16 cellular contexts compared by ENCODE assay signal in genomic region chr5:77816686-77817085, GRCh38. TPM values are rescaled to one million over a fixed set of nuclear protein-coding genes. Genes with fewer than 3 reads are reported as not detected.
DNase-seq lines count a peak whose midpoint lies in the region; ATAC-seq and TF ChIP-seq lines count a peak whose summit lies in the region.
"Had no signal": no experiment of that assay in that cellular context is flagged by ENCODE, and none has a peak within 500 bp of the region (broad histone marks: within the 10 kb centered on the region; RNA-seq: fewer than 3 reads in every experiment).

No MANE protein-coding gene starts in this region.

- H4K20me1 ChIP-seq in PC-9 (ENCODE audit: insufficient read depth), result no peaks in the 10 kb centered on the region
- H4K20me1 ChIP-seq: BLaER1 had no signal

- H3K9me3 ChIP-seq in PC-9 (ENCODE audit: insufficient read depth, low read depth), result no peaks in the 10 kb centered on the region
- H3K9me3 ChIP-seq: BLaER1, Caco-2 had no signal

- no peaks in the 10 kb centered on the region for H3K27me3 ChIP-seq in PC-9 (ENCODE audit: insufficient read depth, low read depth)
- H3K27me3 ChIP-seq: BLaER1 had no signal

- H3F3A ChIP-seq in PC-9 (ENCODE audit: insufficient read depth, low read depth), result 0 out of 2 replicates have a peak, but pooled peaks cover 3% of the 10 kb centered on the region

- POLR2A ChIA-PET in PC-9 (lab: Charles Lee; ENCODE audit: unreplicated experiment), result no interaction called here
- POLR2A ChIA-PET in WTC11 (lab: Charles Lee), result interaction anchor here (0.6 kb wide), 1 partner anchor 356 kb away, joined by 3 read pairs; no protein-coding TSS in a partner anchor

- CTCF ChIA-PET in PC-9 (lab: Charles Lee), result no interaction called here
- CTCF ChIA-PET in WTC11 (lab: Charles Lee), result interaction anchor here (0.6 kb wide), 1 partner anchor 10 kb away, joined by 4 read pairs; no protein-coding TSS in a partner anchor

- TF ChIP-seq CTCF in PC-9 (conservative IDR thresholded peaks at IDR 0.05) (no peak), WTC11 (IDR thresholded peaks at IDR 0.05) (no peak)

- ATAC-seq in esophagus mucosa, result peak; percentile 82
- no peak for ATAC-seq in WTC11
- ATAC-seq: HCT116 had no signal

- H3K4me3 Mint-ChIP-seq in activated CD4-positive, alpha-beta T cell treated with anti-CD3 and anti-CD28 coated beads, Interleukin-2, amount 10 ng/mL, durations not matched to agents 24 days and 14 days, result no peak overlapping the region
- no peak overlapping the region for H3K4me3 Mint-ChIP-seq in WTC11
- H3K4me3 Mint-ChIP-seq: CD8-positive, alpha-beta memory T cell had no signal

- H3K36me3 Mint-ChIP-seq in activated CD4-positive, alpha-beta T cell treated with anti-CD3 and anti-CD28 coated beads, Interleukin-2, amount 10 ng/mL, durations not matched to agents 24 days and 14 days (ENCODE audit: low read depth), result no peaks in the 10 kb centered on the region
- no peaks in the 10 kb centered on the region for H3K36me3 Mint-ChIP-seq in WTC11
- H3K36me3 Mint-ChIP-seq: CD8-positive, alpha-beta memory T cell had no signal

- no peaks in the 10 kb centered on the region for H3K4me1 Mint-ChIP-seq in activated CD4-positive, alpha-beta T cell treated with anti-CD3 and anti-CD28 coated beads, Interleukin-2, amount 10 ng/mL, durations not matched to agents 24 days and 14 days
- H3K4me1 Mint-ChIP-seq in WTC11, result no peaks in the 10 kb centered on the region
- H3K4me1 Mint-ChIP-seq: CD8-positive, alpha-beta memory T cell had no signal

- DNase-seq in activated CD4-positive, alpha-beta T cell treated with anti-CD3 and anti-CD28 coated beads, Interleukin-2, amount 10 ng/mL, durations not matched to agents 24 days and 14 days, result peak; percentile 15
- no peak for DNase-seq in activated CD4-positive, alpha-beta T cell treated with anti-CD3 and anti-CD28 coated beads for 4 hours
- peak; percentile 14 to 37 for DNase-seq in PC-9
- no peak for DNase-seq in WTC11 (ENCODE audit: low spot score)
- DNase-seq in activated CD8-positive, alpha-beta memory T cell treated with anti-CD3 and anti-CD28 coated beads, Interleukin-2, amount 50 U/mL, for 4 hours, result no peak
- no peak for DNase-seq in kidney tubule cell (ENCODE audit: low spot score)
- DNase-seq: AML-193; Caco-2; CD8-positive, alpha-beta memory T cell; GF-D8; IMR-90 had no signal

- peak overlapping the region; percentile 18 for H3K4me2 ChIP-seq in PC-9
- H3K4me2 ChIP-seq: BLaER1 had no signal

- H2AFZ ChIP-seq in PC-9, result no peak overlapping the region

- no peaks in the 10 kb centered on the region for H3K9me3 Mint-ChIP-seq in activated CD4-positive, alpha-beta T cell treated with anti-CD3 and anti-CD28 coated beads, Interleukin-2, amount 10 ng/mL, durations not matched to agents 24 days and 14 days
- no peaks in the 10 kb centered on the region for H3K9me3 Mint-ChIP-seq in WTC11
- H3K9me3 Mint-ChIP-seq: CD8-positive, alpha-beta memory T cell had no signal

- H3K4me1 ChIP-seq in PC-9 (replicated peaks; ENCODE audit: insufficient read depth), result 0 out of 2 replicates have a peak, but pooled peaks cover 4% of the 10 kb centered on the region
- H3K4me1 ChIP-seq: BLaER1, Caco-2 had no signal

- H3K9me2 ChIP-seq in PC-9 (ENCODE audit: insufficient read depth), result no peaks in the 10 kb centered on the region

- peaks cover 3% of the 10 kb centered on the region for H3K27me3 Mint-ChIP-seq in activated CD4-positive, alpha-beta T cell treated with anti-CD3 and anti-CD28 coated beads, Interleukin-2, amount 10 ng/mL, durations not matched to agents 24 days and 14 days
- H3K27me3 Mint-ChIP-seq in WTC11 (ENCODE audit: low read depth), result peaks cover 8% of the 10 kb centered on the region

- no TSS peak for BruUV-seq in PC-9 (replicated peaks; lab: Mats Ljungman, UMichigan)

- H3K36me3 ChIP-seq in PC-9 (ENCODE audit: low read depth), result no peaks in the 10 kb centered on the region
- H3K36me3 ChIP-seq: BLaER1 had no signal

- no peak overlapping the region for H3K27ac ChIP-seq in PC-9
- H3K27ac ChIP-seq: 22Rv1, BLaER1, HL-60 had no signal

- intact Hi-C loops in activated CD4-positive, alpha-beta T cell treated with anti-CD3 and anti-CD28 coated beads, Interleukin-2, amount 10 ng/mL, durations not matched to agents 24 days and 14 days (cut with micrococcal nuclease), result no loop called here
- intact Hi-C loops in PC-9 (cut with micrococcal nuclease; ENCODE audit: unreplicated experiment), result no loop called here

- H3K27ac Mint-ChIP-seq in activated CD4-positive, alpha-beta T cell treated with anti-CD3 and anti-CD28 coated beads, Interleukin-2, amount 10 ng/mL, durations not matched to agents 24 days and 14 days, result no peak overlapping the region
- H3K27ac Mint-ChIP-seq in WTC11, result no peak overlapping the region
- H3K27ac Mint-ChIP-seq: CD8-positive, alpha-beta memory T cell had no signal

- H3K4me3 ChIP-seq in PC-9, result no peak overlapping the region
- H3K4me3 ChIP-seq: BLaER1 had no signal

- no peaks in the 10 kb centered on the region for H3K79me2 ChIP-seq in PC-9 (ENCODE audit: low read depth)

TF ChIP-seq in WTC11, 78 proteins besides CTCF, POLR2A, EP300 and RAD21 (continues in another document):
- TF ChIP-seq, protein P1, sequence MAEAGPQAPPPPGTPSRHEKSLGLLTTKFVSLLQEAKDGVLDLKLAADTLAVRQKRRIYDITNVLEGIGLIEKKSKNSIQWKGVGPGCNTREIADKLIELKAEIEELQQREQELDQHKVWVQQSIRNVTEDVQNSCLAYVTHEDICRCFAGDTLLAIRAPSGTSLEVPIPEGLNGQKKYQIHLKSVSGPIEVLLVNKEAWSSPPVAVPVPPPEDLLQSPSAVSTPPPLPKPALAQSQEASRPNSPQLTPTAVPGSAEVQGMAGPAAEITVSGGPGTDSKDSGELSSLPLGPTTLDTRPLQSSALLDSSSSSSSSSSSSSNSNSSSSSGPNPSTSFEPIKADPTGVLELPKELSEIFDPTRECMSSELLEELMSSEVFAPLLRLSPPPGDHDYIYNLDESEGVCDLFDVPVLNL (CRISPR knock-in tag; IDR thresholded peaks at IDR 0.05; ENCODE audit: borderline replicate concordance, low read depth), result no peak
- no peak for TF ChIP-seq ESRRA (CRISPR knock-in tag; IDR thresholded peaks at IDR 0.05; ENCODE audit: borderline replicate concordance)
- TF ChIP-seq ZNF121 (CRISPR knock-in tag; IDR thresholded peaks at IDR 0.05), result no peak
- TF ChIP-seq PRRX2 (CRISPR knock-in tag; IDR thresholded peaks at IDR 0.05), result no peak
- no peak for TF ChIP-seq FOXK1 (CRISPR knock-in tag; IDR thresholded peaks at IDR 0.05)
- TF ChIP-seq, protein P2, sequence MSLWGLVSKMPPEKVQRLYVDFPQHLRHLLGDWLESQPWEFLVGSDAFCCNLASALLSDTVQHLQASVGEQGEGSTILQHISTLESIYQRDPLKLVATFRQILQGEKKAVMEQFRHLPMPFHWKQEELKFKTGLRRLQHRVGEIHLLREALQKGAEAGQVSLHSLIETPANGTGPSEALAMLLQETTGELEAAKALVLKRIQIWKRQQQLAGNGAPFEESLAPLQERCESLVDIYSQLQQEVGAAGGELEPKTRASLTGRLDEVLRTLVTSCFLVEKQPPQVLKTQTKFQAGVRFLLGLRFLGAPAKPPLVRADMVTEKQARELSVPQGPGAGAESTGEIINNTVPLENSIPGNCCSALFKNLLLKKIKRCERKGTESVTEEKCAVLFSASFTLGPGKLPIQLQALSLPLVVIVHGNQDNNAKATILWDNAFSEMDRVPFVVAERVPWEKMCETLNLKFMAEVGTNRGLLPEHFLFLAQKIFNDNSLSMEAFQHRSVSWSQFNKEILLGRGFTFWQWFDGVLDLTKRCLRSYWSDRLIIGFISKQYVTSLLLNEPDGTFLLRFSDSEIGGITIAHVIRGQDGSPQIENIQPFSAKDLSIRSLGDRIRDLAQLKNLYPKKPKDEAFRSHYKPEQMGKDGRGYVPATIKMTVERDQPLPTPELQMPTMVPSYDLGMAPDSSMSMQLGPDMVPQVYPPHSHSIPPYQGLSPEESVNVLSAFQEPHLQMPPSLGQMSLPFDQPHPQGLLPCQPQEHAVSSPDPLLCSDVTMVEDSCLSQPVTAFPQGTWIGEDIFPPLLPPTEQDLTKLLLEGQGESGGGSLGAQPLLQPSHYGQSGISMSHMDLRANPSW (CRISPR knock-in tag; conservative IDR thresholded peaks at IDR 0.05; ENCODE audit: low read depth), result no peak
- TF ChIP-seq ELF4 (CRISPR knock-in tag; IDR thresholded peaks at IDR 0.05; ENCODE audit: low read depth), result no peak
- TF ChIP-seq, protein P3, sequence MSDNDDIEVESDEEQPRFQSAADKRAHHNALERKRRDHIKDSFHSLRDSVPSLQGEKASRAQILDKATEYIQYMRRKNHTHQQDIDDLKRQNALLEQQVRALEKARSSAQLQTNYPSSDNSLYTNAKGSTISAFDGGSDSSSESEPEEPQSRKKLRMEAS (CRISPR knock-in tag; IDR thresholded peaks at IDR 0.05), result no peak
- TF ChIP-seq NFATC4 (CRISPR knock-in tag; IDR thresholded peaks at IDR 0.05), result no peak
- TF ChIP-seq NR2C2 (CRISPR knock-in tag; IDR thresholded peaks at IDR 0.05), result no peak

RNA-seq across cellular contexts. Expression of gene TBCA, which starts 40.5 kb away (rescaled TPM):
- total RNA-seq in activated CD4-positive, alpha-beta T cell treated with anti-CD3 and anti-CD28 coated beads, Interleukin-2, amount 10 ng/mL, durations not matched to agents 24 days and 14 days, result 199 and 207 TPM in 2 replicates
- 179 and 205 TPM in 2 replicates for total RNA-seq in PC-9 (2021)
- total RNA-seq in esophagus mucosa, result 132 TPM
- 310 to 327 TPM (median 323 TPM) in 3 replicates for total RNA-seq in WTC11 (2021)

Comparison
In these comparisons a context has a peak if more than half of its experiments do, and no peak if none do; other contexts are left out.
1. DNase-seq: peak in activated CD4-positive, alpha-beta T cell treated with anti-CD3 and anti-CD28 coated beads, Interleukin-2, amount 10 ng/mL, durations not matched to agents 24 days and 14 days (single experiment) and PC-9 (2 of 2); none in activated CD4-positive, alpha-beta T cell treated with anti-CD3 and anti-CD28 coated beads for 4 hours (0 of 2), WTC11 (single experiment), activated CD8-positive, alpha-beta memory T cell treated with anti-CD3 and anti-CD28 coated beads, Interleukin-2, amount 50 U/mL, for 4 hours (single experiment) and kidney tubule cell (single experiment).